Comparison of ENCODE assay signal across 9 cellular contexts in the genomic region with DNA sequence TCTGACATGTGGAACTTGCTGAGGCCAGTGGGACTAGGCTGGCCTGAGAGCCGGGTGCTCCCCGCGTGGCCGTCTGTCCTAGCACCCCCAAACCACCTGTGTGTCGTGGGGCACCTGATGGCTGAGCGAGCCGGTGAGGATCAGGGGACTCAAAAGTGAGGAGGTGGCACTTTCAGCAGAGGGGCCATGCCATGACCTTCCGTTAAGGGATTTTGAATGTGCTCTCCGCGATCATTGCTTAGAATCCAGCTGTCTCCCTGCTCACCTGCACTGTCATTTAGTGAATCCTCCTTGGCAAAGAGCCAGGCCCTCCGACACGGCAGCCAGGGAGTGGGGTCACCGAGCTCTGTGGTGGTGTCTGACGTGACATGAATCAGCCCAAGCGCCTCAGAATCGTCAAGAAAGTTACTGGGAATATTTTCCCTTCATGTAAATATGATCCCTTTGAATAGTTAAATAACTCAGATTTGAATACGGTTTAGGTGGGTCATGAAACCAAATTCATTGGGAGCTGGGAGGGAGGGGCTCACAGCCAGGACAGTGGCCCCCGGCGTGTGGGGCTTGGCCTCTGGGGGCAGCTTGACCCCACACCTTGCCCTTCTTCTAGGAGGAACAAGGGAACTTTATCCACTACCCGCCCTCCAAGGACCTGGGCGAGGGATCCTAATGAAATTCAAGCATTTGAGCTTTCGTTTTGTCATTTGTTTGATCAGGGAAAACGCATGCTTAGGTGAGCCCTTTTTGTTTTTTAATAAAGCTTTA. TPM values are rescaled to one million over a fixed set of nuclear protein-coding genes. Genes with fewer than 3 reads are reported as not detected.
DNase-seq lines count a peak whose midpoint lies in the region; ATAC-seq, FAIRE-seq and TF ChIP-seq lines count a peak whose summit lies in the region.
"Had no signal": no experiment of that assay in that cellular context is flagged by ENCODE, and none has a peak within 500 bp of the region (broad histone marks: within the 10 kb centered on the region; RNA-seq: fewer than 3 reads in every experiment).

No MANE protein-coding gene starts in this region.

- H3K4me3 Mint-ChIP-seq in CD8-positive, alpha-beta T cell = peak overlapping the region; percentile 72

- FAIRE-seq in K562 (lab: Jason Lieb, UNC) = no peak

- no peaks in the 10 kb centered on the region for H3K27me3 ChIP-seq in CD8-positive, alpha-beta T cell (ENCODE audit: insufficient read depth, low read length)
- H3K27me3 ChIP-seq in K562 (ENCODE audit: control insufficient read depth in 2 of 2, insufficient read depth in 2 of 2, low read length in 2 of 2) = no peaks in the 10 kb centered on the region
- no peaks in the 10 kb centered on the region for H3K27me3 ChIP-seq in psoas muscle (ENCODE audit: insufficient read depth in 3 of 3, low read length in 2 of 3)

- intact Hi-C loops in CD8-positive, alpha-beta T cell (cut with DNase I, micrococcal nuclease) = loop anchor here (2.0 to 10.0 kb wide), 2 partner anchors 118 to 340 kb away; a partner anchor contains a TSS
- intact Hi-C loops in K562 (cut with micrococcal nuclease) = no loop called here
- intact Hi-C loops in psoas muscle (cut with DNase I) = loop anchor here in 1 of 2 donors (2.0 kb wide), 1 partner anchor 34 kb away; no protein-coding TSS in a partner anchor

- H3K79me2 ChIP-seq in K562 (ENCODE audit: control insufficient read depth, insufficient read depth, low read length) = peaks cover 37% of the 10 kb centered on the region

- H4K20me1 ChIP-seq in K562 (replicated peaks; ENCODE audit: control insufficient read depth, insufficient read depth, low read length) = peaks cover 26% of the 10 kb centered on the region

- H3K9me1 ChIP-seq in K562 (ENCODE audit: control insufficient read depth, insufficient read depth, low read length) = peaks cover 6% of the 10 kb centered on the region

- peak in 1 of 7 experiments; percentile 40 for DNase-seq in CD8-positive, alpha-beta T cell
- peak; percentile 40 for DNase-seq in NCI-H748 treated with DMSO at 0.1 percent for 48 hours (lab: John Stamatoyannopoulos, UW)
- DNase-seq in K562 (ENCODE audit: extremely low read depth in 1 of 4, low spot score in 3 of 4) = no peak
- peak in 1 of 2 donors; percentile 48 for DNase-seq in psoas muscle
- DNase-seq in NCI-H2171 (lab: John Stamatoyannopoulos, UW) = no peak
- DNase-seq: NCI-H510A treated with DMSO at 0.1 percent for 48 hours had no signal

- H3K4me2 ChIP-seq in K562 (ENCODE audit: insufficient read depth, low read length) = peak overlapping the region; percentile 41; the same call in 1 of the 2 replicates

- CTCF ChIA-PET in CD8-positive, alpha-beta T cell (lab: Charles Lee) = interaction anchor here (0.6 to 7.9 kb wide), 10 partner anchors 9 to 124 kb away, joined by 3 to 51 read pairs (median 3); a partner anchor contains a TSS
- CTCF ChIA-PET in K562 (lab: Yijun Ruan, JAX; ENCODE audit: low intra/inter-chr PET ratio) = no interaction called here

- H3K9me3 ChIP-seq in CD8-positive, alpha-beta T cell (ENCODE audit: low read length) = no peaks in the 10 kb centered on the region
- H3K9me3 ChIP-seq in K562 (replicated peaks; ENCODE audit: control insufficient read depth, insufficient read depth, low read depth, low read length) (no peaks in the 10 kb centered on the region), psoas muscle (no peaks in the 10 kb centered on the region)

- H3K36me3 Mint-ChIP-seq in CD8-positive, alpha-beta T cell = peaks cover 18% of the 10 kb centered on the region

- H3K4me1 ChIP-seq in CD8-positive, alpha-beta T cell (ENCODE audit: insufficient read depth, low read length) = peaks cover 60% of the 10 kb centered on the region
- H3K4me1 ChIP-seq in K562 (replicated peaks in 1 of 2; ENCODE audit: control insufficient read depth in 2 of 2, insufficient read depth in 2 of 2, low read length in 2 of 2) (peaks cover 8 to 55% of the 10 kb centered on the region in 2 experiments; a peak in 4 of 5 replicates), psoas muscle (peaks cover 50% of the 10 kb centered on the region)

- ATAC-seq in CD8-positive, alpha-beta T cell = no peak
- no peak for ATAC-seq in K562
- peak in 1 of 4 donors; percentile 7 for ATAC-seq in psoas muscle
- no peak for ATAC-seq in GM18870 (IDR thresholded peaks at IDR 0.05; ENCODE audit: unreplicated experiment)
- no peak for ATAC-seq in HG02588 (IDR thresholded peaks at IDR 0.05; ENCODE audit: unreplicated experiment)
- ATAC-seq in HG03108 (IDR thresholded peaks at IDR 0.05; ENCODE audit: unreplicated experiment) = no peak

- H2AFZ ChIP-seq in K562 (ENCODE audit: low read depth, low read length) = no peak overlapping the region

- no peaks in the 10 kb centered on the region for H3K36me3 ChIP-seq in CD8-positive, alpha-beta T cell (ENCODE audit: insufficient read depth, low read length)
- H3K36me3 ChIP-seq in K562 (ENCODE audit: control insufficient read depth, insufficient read depth, low read length) = no peaks in the 10 kb centered on the region
- no peaks in the 10 kb centered on the region for H3K36me3 ChIP-seq in psoas muscle (ENCODE audit: insufficient read depth in 1 of 2, low read depth in 1 of 2)

- TF ChIP-seq POLR2A in K562 (conservative IDR thresholded peaks at IDR 0.05) = no peak

- no peak for TF ChIP-seq EP300 in K562 (IDR thresholded peaks at IDR 0.05; ENCODE audit: low read length)

- no peak for TF ChIP-seq CTCF in CD8-positive, alpha-beta T cell (IDR thresholded peaks at IDR 0.05)
- no peak for TF ChIP-seq CTCF in K562 (IDR thresholded peaks at IDR 0.05 in 2 of 3, conservative IDR thresholded peaks at IDR 0.05 in 1 of 3; ENCODE audit: insufficient read depth in 2 of 3, low read depth in 1 of 3, low read length in 3 of 3)
- TF ChIP-seq CTCF in psoas muscle (IDR thresholded peaks at IDR 0.05) = no peak

- in situ Hi-C loops in K562 (cut with MboI) = no loop called here

- no peak for TF ChIP-seq RAD21 in K562 (CRISPR knock-in tag; conservative IDR thresholded peaks at IDR 0.05 in 1 of 2, IDR thresholded peaks at IDR 0.05 in 1 of 2)

- no peaks in the 10 kb centered on the region for H3K9me3 Mint-ChIP-seq in CD8-positive, alpha-beta T cell

- peak overlapping the region; percentile 94 for H3K27ac Mint-ChIP-seq in CD8-positive, alpha-beta T cell

- peaks cover 57% of the 10 kb centered on the region for H3K4me1 Mint-ChIP-seq in CD8-positive, alpha-beta T cell (ENCODE audit: low read depth)

- POLR2A ChIA-PET in CD8-positive, alpha-beta T cell (lab: Charles Lee) = interaction anchor here (0.6 to 2.9 kb wide), 7 partner anchors 9 to 274 kb away, joined by 3 to 20 read pairs (median 5); a partner anchor contains a TSS
- POLR2A ChIA-PET in K562 (lab: Yijun Ruan, JAX) = interaction anchor here (0.6 to 1.5 kb wide), 3 partner anchors 9 to 118 kb away, joined by 3 read pairs; no protein-coding TSS in a partner anchor

- peak overlapping the region; percentile 86 for H3K27ac ChIP-seq in CD8-positive, alpha-beta T cell (ENCODE audit: low read depth, low read length)
- H3K27ac ChIP-seq in K562 (ENCODE audit: extremely low read depth, low read depth, low read length) = no peak overlapping the region
- H3K27ac ChIP-seq in psoas muscle = peak overlapping the region; percentile 94

- WGBS in K562 (ENCODE audit: insufficient coverage, low coverage, missing lambda C conversion rate) = 54% methylated on average over 13 of the region's 23 CpGs
- 50 to 64% (median 61%) methylated on average over 23 of the region's 23 CpGs for WGBS in psoas muscle, 3 donors

- BruUV-seq in K562 (replicated peaks; lab: Mats Ljungman, UMichigan) = no TSS peak

- peak overlapping the region in 1 of 2 experiments; percentile 65; a peak in 1 of 4 replicates for H3K9ac ChIP-seq in K562 (ENCODE audit: insufficient read depth in 1 of 2, low read depth in 2 of 2, low read length in 2 of 2)

- H3K4me3 ChIP-seq in CD8-positive, alpha-beta T cell (ENCODE audit: low read depth, low read length) = peak overlapping the region; percentile 29
- H3K4me3 ChIP-seq in K562 = no peak overlapping the region
- H3K4me3 ChIP-seq in psoas muscle = peak overlapping the region; percentile 42

- H3K27me3 Mint-ChIP-seq in CD8-positive, alpha-beta T cell (ENCODE audit: low read depth) = no peaks in the 10 kb centered on the region

TF ChIP-seq in K562, 482 proteins besides CTCF, POLR2A, EP300 and RAD21 (continues in another document):
- TF ChIP-seq, protein P1, sequence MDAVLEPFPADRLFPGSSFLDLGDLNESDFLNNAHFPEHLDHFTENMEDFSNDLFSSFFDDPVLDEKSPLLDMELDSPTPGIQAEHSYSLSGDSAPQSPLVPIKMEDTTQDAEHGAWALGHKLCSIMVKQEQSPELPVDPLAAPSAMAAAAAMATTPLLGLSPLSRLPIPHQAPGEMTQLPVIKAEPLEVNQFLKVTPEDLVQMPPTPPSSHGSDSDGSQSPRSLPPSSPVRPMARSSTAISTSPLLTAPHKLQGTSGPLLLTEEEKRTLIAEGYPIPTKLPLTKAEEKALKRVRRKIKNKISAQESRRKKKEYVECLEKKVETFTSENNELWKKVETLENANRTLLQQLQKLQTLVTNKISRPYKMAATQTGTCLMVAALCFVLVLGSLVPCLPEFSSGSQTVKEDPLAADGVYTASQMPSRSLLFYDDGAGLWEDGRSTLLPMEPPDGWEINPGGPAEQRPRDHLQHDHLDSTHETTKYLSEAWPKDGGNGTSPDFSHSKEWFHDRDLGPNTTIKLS (IDR thresholded peaks at IDR 0.05; ENCODE audit: borderline replicate concordance, low read depth) = no peak

RNA-seq across cellular contexts. Expression of a gene that starts 9.5 kb away (rescaled TPM):
- total RNA-seq in CD8-positive, alpha-beta T cell = 10 to 100 TPM; 91.1 to 93.7 TPM
- total RNA-seq in K562 (2011; cell fraction: chromatin; rRNA removed; ENCODE audit: low replicate concordance) = 22.7 and 26.3 TPM in 2 replicates
- total RNA-seq in K562 (2011; cell fraction: nucleolus; rRNA removed) = 11.4 and 14.5 TPM in 2 replicates
- 10.2 and 10.4 TPM in 2 replicates for total RNA-seq in K562 (2011; cell fraction: nucleoplasm; rRNA removed)
- total RNA-seq in K562 (2014; rRNA removed) (2.5 and 5.3 TPM in 2 replicates), K562 (2014; rRNA removed; fragmentation: Illumina TruSeq; extraction: Trizol) (2.1 and 2.3 TPM in 2 replicates), K562 (2015; rRNA removed; fragmentation: Illumina TruSeq; extraction: Trizol) (2.2 and 2.8 TPM in 2 replicates), K562 (2021) (13.7 and 16.4 TPM in 2 replicates), psoas muscle (10 to 100 TPM; 21.0 to 28.7 (median 24.2) TPM)
- polyA plus RNA-seq in K562 (2011; rRNA removed) (1.9 and 2.4 TPM in 2 replicates), K562 (2014; fragmentation: Illumina TruSeq; extraction: Trizol) (6.1 and 9.6 TPM in 2 replicates), K562 (2014; fragmentation: Nextera tagmentation; extraction: Ambion mirVana) (1 to 10 TPM; 1.1 to 1.2 TPM), K562 (2014; rRNA removed) (2.6 and 6.3 TPM in 2 replicates), psoas muscle (10 to 100 TPM in 2 of 3 donors, 1 to 10 TPM in 1; 3.0 to 20.8 (median 15.4) TPM)
- 2.8 and 3.7 TPM in 2 replicates for polyA plus RNA-seq in K562 (2011; cell fraction: cytosol; rRNA removed)
- polyA plus RNA-seq in K562 (2011; cell fraction: nucleus; rRNA removed) = 6.6 and 10.1 TPM in 2 replicates
- polyA plus RNA-seq in K562 (2012) = 8.3 and 8.6 TPM in 2 replicates
- polyA minus RNA-seq in K562 (2011; rRNA and poly(A)+ RNA removed) = 2.5 and 4.0 TPM in 2 replicates
- polyA minus RNA-seq in K562 (2011; cell fraction: cytosol; rRNA and poly(A)+ RNA removed) = 7.3 and 13.0 TPM in 2 replicates
- 6.7 and 6.9 TPM in 2 replicates for polyA minus RNA-seq in K562 (2011; cell fraction: nucleus; rRNA and poly(A)+ RNA removed)
